8 cellular contexts compared by ENCODE assay signal in the genomic region with DNA sequence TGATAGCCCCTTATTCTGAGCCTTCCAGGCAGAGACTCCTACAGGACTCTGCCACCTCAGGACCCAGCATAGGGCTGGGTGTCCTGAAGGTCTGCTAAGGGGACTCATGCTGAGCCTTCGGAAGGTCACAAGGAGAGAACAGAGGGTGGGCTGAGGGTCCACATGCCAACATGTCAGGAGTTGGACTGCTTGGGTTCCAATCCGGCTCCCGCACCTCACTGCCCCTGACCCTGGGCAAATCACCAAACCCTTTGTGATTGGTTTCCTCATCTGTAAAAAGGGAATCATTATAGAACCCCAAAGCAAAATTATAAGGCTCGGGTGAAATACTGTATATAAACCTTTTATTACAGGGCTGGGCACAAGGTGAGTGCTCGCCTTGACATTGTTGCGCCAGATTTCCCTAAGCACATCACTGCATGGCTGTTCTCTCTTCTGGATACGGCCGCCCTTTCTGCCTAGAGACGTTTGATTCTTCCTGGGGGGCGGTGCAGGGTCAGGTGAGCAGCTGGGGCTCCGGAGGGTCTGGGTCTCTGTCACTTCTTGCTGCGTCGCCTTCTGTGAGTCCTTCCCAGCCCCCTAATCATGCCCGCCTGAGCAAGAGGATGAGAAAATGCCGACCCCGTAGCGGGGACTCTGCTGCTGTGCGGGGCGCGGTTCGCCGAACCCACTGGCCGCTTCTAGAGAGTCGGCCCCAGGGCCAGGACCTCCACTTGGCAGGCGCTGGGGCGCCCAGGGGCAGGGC.
A peak's percentile ranks its signal among the peaks of the same experiment; 100 is the strongest.
DNase-seq lines count a peak whose midpoint lies in the region; ATAC-seq lines count a peak whose summit lies in the region.

No MANE protein-coding gene starts in this region.

- H3K4me1 Mint-ChIP-seq in activated CD4-positive, alpha-beta T cell treated with anti-CD3 and anti-CD28 coated beads for 36 hours: no peaks in the 10 kb centered on the region
- H3K4me1 Mint-ChIP-seq in activated naive CD8-positive, alpha-beta T cell (ENCODE audit: low read depth): peaks cover 3% of the 10 kb centered on the region

- POLR2A ChIA-PET in activated CD4-positive, alpha-beta T cell treated with anti-CD3 and anti-CD28 coated beads for 36 hours (lab: Charles Lee): interaction anchor here (1.1 kb wide), 1 partner anchor 110 kb away, joined by 3 read pairs; a partner anchor contains a TSS

- H3K27ac ChIP-seq in iPS-20b (ENCODE audit: low read length): no peak overlapping the region
- H3K27ac ChIP-seq in substantia nigra (ENCODE audit: low read depth, low read length, poor library complexity, severe bottlenecking): peak overlapping the region; percentile 61

- intact Hi-C loops in activated CD4-positive, alpha-beta T cell treated with anti-CD3 and anti-CD28 coated beads for 36 hours (cut with DNase I, micrococcal nuclease): loop anchor here (1.0 to 10.0 kb wide), 6 partner anchors 13 to 917 kb away; a partner anchor contains a TSS

- peaks cover 6% of the 10 kb centered on the region for H3K27me3 Mint-ChIP-seq in activated CD4-positive, alpha-beta T cell treated with anti-CD3 and anti-CD28 coated beads for 36 hours
- H3K27me3 Mint-ChIP-seq in activated naive CD8-positive, alpha-beta T cell: peaks cover 1% of the 10 kb centered on the region

- H3K9me3 Mint-ChIP-seq in activated CD4-positive, alpha-beta T cell treated with anti-CD3 and anti-CD28 coated beads for 36 hours (ENCODE audit: low read depth): no peaks in the 10 kb centered on the region
- no peaks in the 10 kb centered on the region for H3K9me3 Mint-ChIP-seq in activated naive CD8-positive, alpha-beta T cell (ENCODE audit: low read depth)

- no peaks in the 10 kb centered on the region for H3K9me3 ChIP-seq in iPS-20b (ENCODE audit: insufficient read depth, low read depth, low read length)

- no peak for ATAC-seq in activated CD4-positive, alpha-beta T cell treated with anti-CD3 and anti-CD28 coated beads for 36 hours
- ATAC-seq in HG02678 (IDR thresholded peaks at IDR 0.05; ENCODE audit: unreplicated experiment): no peak

- H3K4me3 ChIP-seq in iPS-20b (ENCODE audit: low read length): peak overlapping the region; percentile 75

- no peaks in the 10 kb centered on the region for H3K36me3 ChIP-seq in iPS-20b (ENCODE audit: insufficient read depth, low read depth, low read length)

- no peaks in the 10 kb centered on the region for H3K36me3 Mint-ChIP-seq in activated CD4-positive, alpha-beta T cell treated with anti-CD3 and anti-CD28 coated beads for 36 hours (ENCODE audit: low read depth)
- peaks cover 2% of the 10 kb centered on the region for H3K36me3 Mint-ChIP-seq in activated naive CD8-positive, alpha-beta T cell

- H3K27me3 ChIP-seq in iPS-20b (ENCODE audit: insufficient read depth, low read length): peaks cover 39% of the 10 kb centered on the region

- H3K27ac Mint-ChIP-seq in activated CD4-positive, alpha-beta T cell treated with anti-CD3 and anti-CD28 coated beads for 36 hours: no peak overlapping the region
- H3K27ac Mint-ChIP-seq in activated naive CD8-positive, alpha-beta T cell: no peak overlapping the region

- CTCF ChIA-PET in activated CD4-positive, alpha-beta T cell treated with anti-CD3 and anti-CD28 coated beads for 36 hours (lab: Charles Lee): interaction anchor here (0.7 to 1.2 kb wide), 5 partner anchors 11 to 193 kb away, joined by 3 to 4 read pairs (median 4); no protein-coding TSS in a partner anchor

- H3K4me1 ChIP-seq in iPS-20b (ENCODE audit: insufficient read depth, low read length): peaks cover 3% of the 10 kb centered on the region; the same call in 1 of the 2 replicates

- peak overlapping the region; percentile 49; the same call in 1 of the 2 replicates for H3K9ac ChIP-seq in iPS-20b (ENCODE audit: low read depth, low read length)

- H3K4me3 Mint-ChIP-seq in activated CD4-positive, alpha-beta T cell treated with anti-CD3 and anti-CD28 coated beads for 36 hours: peak overlapping the region; percentile 76
- peak overlapping the region; percentile 87 for H3K4me3 Mint-ChIP-seq in activated naive CD8-positive, alpha-beta T cell

- no peak for DNase-seq in activated CD4-positive, alpha-beta T cell treated with anti-CD3 and anti-CD28 coated beads for 36 hours
- DNase-seq in activated CD4-positive, alpha-beta T cell treated with anti-CD3 and anti-CD28 coated beads for 1 hour: no peak
- DNase-seq in substantia nigra (lab: John Stamatoyannopoulos, UW) (peak in 1 of 49 donors; percentile 38), hippocampal formation (lab: John Stamatoyannopoulos, UW) (no peak), SW 1271 (lab: John Stamatoyannopoulos, UW) (no peak)
